Comparison of ENCODE assay signal across 19 cellular contexts in the genomic region with DNA sequence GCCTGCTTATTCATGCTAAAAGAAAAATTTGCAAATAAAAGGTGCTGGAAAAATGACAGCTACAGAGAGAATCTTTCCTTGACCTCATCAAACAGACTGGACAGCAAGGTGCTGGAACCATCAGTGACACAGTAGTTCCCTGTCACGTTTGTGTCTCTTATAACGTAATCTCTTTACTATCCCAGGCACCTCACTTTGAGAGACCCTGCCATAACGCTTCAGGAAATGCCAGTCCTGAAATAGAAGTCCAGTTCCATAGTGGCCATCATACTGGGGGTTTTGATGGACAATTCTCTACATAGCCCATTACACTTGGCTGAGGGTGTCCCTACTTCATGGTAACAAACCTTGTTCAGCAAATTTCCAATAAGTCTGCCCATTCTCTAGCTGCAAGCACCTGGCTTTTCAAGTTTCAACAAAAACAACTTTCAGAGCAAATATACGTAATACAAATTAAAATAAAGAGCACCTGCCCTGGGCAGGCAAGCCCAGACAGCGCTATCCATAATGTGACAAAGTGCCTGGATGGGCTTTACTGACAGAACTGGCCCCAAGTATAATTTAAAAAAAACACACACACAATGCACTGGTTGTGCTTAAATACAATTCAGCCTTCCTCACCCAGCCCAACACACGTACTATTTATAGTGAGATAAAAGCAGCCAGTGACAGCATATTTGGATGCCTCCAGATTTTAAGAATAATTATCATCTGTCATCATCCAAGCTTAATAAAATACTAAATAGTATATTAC. TPM values are rescaled to one million over a fixed set of nuclear protein-coding genes. Genes with fewer than 3 reads are reported as not detected.
DNase-seq lines count a peak whose midpoint lies in the region; ATAC-seq and TF ChIP-seq lines count a peak whose summit lies in the region.
"Had no signal": no experiment of that assay in that cellular context is flagged by ENCODE, and none has a peak within 500 bp of the region (broad histone marks: within the 10 kb centered on the region; RNA-seq: fewer than 3 reads in every experiment).

No MANE protein-coding gene starts in this region.

- H3K9me3 ChIP-seq in heart right ventricle, result peaks cover 0 to 10% (median 0%) of the 10 kb centered on the region in 11 donors
- H3K9me3 ChIP-seq in thymus (ENCODE audit: control insufficient read depth), result no peaks in the 10 kb centered on the region
- H3K9me3 ChIP-seq: gastrocnemius medialis, testis had no signal

- H3K4me3 ChIP-seq in heart right ventricle (no peak overlapping the region), thymus (ENCODE audit: low read length) (no peak overlapping the region)
- H3K4me3 ChIP-seq: gastrocnemius medialis, MG63, neural progenitor cell, testis had no signal

- ATAC-seq in heart right ventricle (peak in 6 of 8 donors; percentile 20 to 74 (median 66)), GM19397 (IDR thresholded peaks at IDR 0.05; ENCODE audit: unreplicated experiment) (no peak)
- ATAC-seq: gastrocnemius medialis, T-cell had no signal

- H3K27ac ChIP-seq in heart right ventricle, result peak overlapping the region in 5 of 10 donors; percentile 38 to 70 (median 67)
- peak overlapping the region; percentile 60 for H3K27ac ChIP-seq in thymus (ENCODE audit: low read depth)
- H3K27ac ChIP-seq: 22Rv1, gastrocnemius medialis, neural progenitor cell, testis, WERI-Rb-1 had no signal

- no peak for TF ChIP-seq CTCF in heart right ventricle (IDR thresholded peaks at IDR 0.05)

- H3K27me3 ChIP-seq in heart right ventricle, result no peaks in the 10 kb centered on the region
- H3K27me3 ChIP-seq in thymus (ENCODE audit: control insufficient read depth, insufficient read depth), result no peaks in the 10 kb centered on the region
- H3K27me3 ChIP-seq: gastrocnemius medialis, MG63, neural progenitor cell, testis had no signal

- peaks cover 0 to 33% (median 9%) of the 10 kb centered on the region in 9 donors for H3K4me1 ChIP-seq in heart right ventricle
- no peaks in the 10 kb centered on the region for H3K4me1 ChIP-seq in thymus (ENCODE audit: control insufficient read depth, insufficient read depth, low read length)
- H3K4me1 ChIP-seq: neural progenitor cell had no signal

- DNase-seq in DMS53 (lab: John Stamatoyannopoulos, UW), result peak; percentile 34
- DNase-seq in DMS53 treated with DMSO at 0.1 percent for 48 hours (lab: John Stamatoyannopoulos, UW; ENCODE audit: unreplicated experiment), result no peak
- DNase-seq in NCI-H774 (lab: John Stamatoyannopoulos, UW), result peak; percentile 96
- DNase-seq in heart right ventricle, result no peak
- no peak for DNase-seq in NK-92 treated with Interleukin-12 subunit alpha and Interleukin-12 subunit beta, amount 100 ng/mL, for 24 hours (lab: John Stamatoyannopoulos, UW)
- no peak for DNase-seq in NCI-H1048 (lab: John Stamatoyannopoulos, UW)
- DNase-seq: activated CD4-positive, alpha-beta memory T cell treated with anti-CD3 and anti-CD28 coated beads, Interleukin-2, amount 10 ng/mL, durations not matched to agents 7 days and 5 days; C1 segment of cervical spinal cord; gastrocnemius medialis; H7; MG63; stimulated activated CD4-positive, alpha-beta T cell treated with anti-CD3 and anti-CD28 coated beads, Interleukin-2, amount 100 ng/mL, for 24 hours; T-cell; testis; WERI-Rb-1 had no signal

- H3K36me3 ChIP-seq in heart right ventricle (no peaks in the 10 kb centered on the region), thymus (ENCODE audit: control insufficient read depth, insufficient read depth) (no peaks in the 10 kb centered on the region)
- H3K36me3 ChIP-seq: gastrocnemius medialis, MG63, neural progenitor cell, WERI-Rb-1 had no signal

- WGBS in heart right ventricle, 2 donors, result 35 to 53% methylated on average over 6 of the region's 6 CpGs
- 95% methylated on average over 6 of the region's 6 CpGs for WGBS in thymus

- intact Hi-C loops in heart right ventricle (cut with DNase I), result no loop called here

RNA-seq across cellular contexts. Expression of a gene that starts 38.7 kb away (rescaled TPM):
- total RNA-seq in heart right ventricle, result 10 to 100 TPM; 12.9 to 42.2 (median 27.8) TPM
- polyA plus RNA-seq in heart right ventricle, result 1 to 10 TPM; 4.2 to 6.0 TPM
- polyA plus RNA-seq in thymus, result 8.2 TPM
- total RNA-seq: activated CD4-positive, alpha-beta memory T cell treated with anti-CD3 and anti-CD28 coated beads, Interleukin-2, amount 10 ng/mL, durations not matched to agents 7 days and 5 days had no signal

Comparison
In these comparisons a context has a peak if more than half of its experiments do, and no peak if none do; other contexts are left out.
1. DNase-seq: peak in DMS53 (single experiment) and NCI-H774 (single experiment); none in DMS53 treated with DMSO at 0.1 percent for 48 hours (single experiment), heart right ventricle (0 of 2), NK-92 treated with Interleukin-12 subunit alpha and Interleukin-12 subunit beta, amount 100 ng/mL, for 24 hours (single experiment) and NCI-H1048 (single experiment).